24 cellular contexts compared by ENCODE assay signal in genomic region chr4:32003548-32003947, GRCh38.
"Had no signal": no experiment of that assay in that cellular context is flagged by ENCODE, and none has a peak within 500 bp of the region (broad histone marks: within the 10 kb centered on the region; RNA-seq: fewer than 3 reads in every experiment).

No MANE protein-coding gene starts in this region.

- H3K36me3 Mint-ChIP-seq: natural killer cell had no signal

- H3K27ac Mint-ChIP-seq: activated T-cell treated with anti-CD3 and anti-CD28 coated beads, Interleukin-2, amount 50 U/mL, for 72 hours; natural killer cell had no signal

- H3K36me3 ChIP-seq: brain microvascular endothelial cell, lower lobe of right lung, ovary, transverse colon, vagina had no signal

- DNase-seq: activated CD4-positive, alpha-beta T cell treated with anti-CD3 and anti-CD28 coated beads, Interleukin-2, amount 50 U/mL, for 1 hour; activated CD8-positive, alpha-beta memory T cell treated with anti-CD3 and anti-CD28 coated beads for 24 hours; activated CD8-positive, alpha-beta memory T cell treated with anti-CD3 and anti-CD28 coated beads, Interleukin-2, amount 50 U/mL, for 48 hours; activated effector memory CD4-positive, alpha-beta T cell treated with anti-CD3 and anti-CD28 coated beads, Interleukin-2, amount 50 U/mL, for 16 hours; activated naive CD4-positive, alpha-beta T cell treated with anti-CD3 and anti-CD28 coated beads, Interleukin-2, amount 50 U/mL, for 16 hours; activated T-cell treated with anti-CD3 and anti-CD28 coated beads, Interleukin-2, amount 50 U/mL, for 72 hours; aorta; brain microvascular endothelial cell; central memory CD4-positive, alpha-beta T cell; dorsolateral prefrontal cortex; foreskin melanocyte; glutamatergic neuron; hippocampal formation; islet precursor cell; lower lobe of right lung; natural killer cell; ovary; psoas muscle; right cardiac atrium; stimulated activated CD4-positive, alpha-beta T cell treated with anti-CD3 and anti-CD28 coated beads, Interleukin-2, amount 100 ng/mL, for 24 hours; stimulated activated naive CD8-positive, alpha-beta T cell treated with anti-CD3 and anti-CD28 coated beads, Interleukin-15, Interleukin-2, amounts not matched to agents 100 U/mL and 50 U/mL, for 24 hours; substantia nigra; transverse colon had no signal

- H3K4me3 ChIP-seq: dorsolateral prefrontal cortex, lower lobe of right lung, ovary, psoas muscle, transverse colon, vagina had no signal

- H3K4me1 ChIP-seq: lower lobe of right lung, psoas muscle, transverse colon, vagina had no signal

- H3K9me3 ChIP-seq: lower lobe of right lung, ovary, psoas muscle, transverse colon, vagina had no signal

- ATAC-seq: activated T-cell treated with anti-CD3 and anti-CD28 coated beads, Interleukin-2, amount 50 U/mL, for 72 hours; lower lobe of right lung; natural killer cell; psoas muscle; right cardiac atrium; stimulated activated naive CD8-positive, alpha-beta T cell treated with anti-CD3 and anti-CD28 coated beads, Interleukin-15, Interleukin-2, amounts not matched to agents 100 U/mL and 50 U/mL, for 24 hours had no signal

- H3K4me1 Mint-ChIP-seq: natural killer cell had no signal

- H3K4me3 Mint-ChIP-seq: activated T-cell treated with anti-CD3 and anti-CD28 coated beads, Interleukin-2, amount 50 U/mL, for 72 hours; natural killer cell had no signal

- H3K27me3 ChIP-seq: brain microvascular endothelial cell, dorsolateral prefrontal cortex, ovary, transverse colon, vagina had no signal

- H3K27ac ChIP-seq: brain microvascular endothelial cell, dorsolateral prefrontal cortex, lower lobe of right lung, ovary, psoas muscle, transverse colon, vagina had no signal
